ENCODE assay signal across 8 cellular contexts in the genomic region with DNA sequence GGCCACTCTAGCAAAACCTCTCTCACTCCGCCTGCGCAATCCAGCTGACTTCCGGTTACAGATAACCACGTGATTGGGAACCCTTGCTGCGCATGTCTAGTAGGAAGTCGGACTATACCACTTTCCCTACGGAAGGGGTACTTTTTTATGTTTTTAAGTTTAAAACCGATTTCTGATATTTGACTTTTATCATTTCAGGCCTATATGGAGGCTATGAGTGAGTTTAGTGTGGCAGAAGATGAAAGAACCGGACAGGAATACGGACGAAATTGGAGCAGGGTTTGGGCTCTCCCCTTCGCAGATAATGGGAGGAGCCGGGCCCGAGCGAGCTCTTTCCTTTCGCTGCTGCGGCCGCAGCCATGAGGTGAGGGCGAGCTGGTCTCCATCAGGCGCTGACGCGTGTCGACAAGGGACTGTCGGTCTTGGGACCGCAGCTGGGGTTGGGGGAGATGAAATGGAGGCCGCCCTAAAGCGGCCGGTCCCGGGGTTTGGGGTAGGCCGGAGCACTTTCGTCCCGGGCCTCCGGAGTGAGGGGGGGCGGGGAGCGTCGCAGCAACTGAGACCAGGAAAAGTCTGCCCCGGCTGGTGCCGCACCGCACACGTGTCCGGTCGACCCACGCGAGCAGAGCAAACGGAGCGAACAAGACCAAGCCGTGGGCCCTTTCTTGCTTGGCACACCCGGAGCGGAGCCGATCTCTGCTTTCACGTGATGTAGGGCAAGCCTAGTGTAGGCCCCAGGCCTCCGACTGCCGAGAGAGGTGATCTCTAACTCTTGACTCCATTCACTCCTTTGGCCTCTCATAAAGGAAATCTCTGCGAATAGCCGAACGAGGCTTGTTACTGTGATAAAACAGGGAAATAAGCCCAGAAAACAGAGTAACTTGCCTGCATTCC. TPM values are rescaled to one million over a fixed set of nuclear protein-coding genes. Genes with fewer than 3 reads are reported as not detected.
A peak's percentile ranks its signal among the peaks of the same experiment; 100 is the strongest.
DNase-seq lines count a peak whose midpoint lies in the region; ATAC-seq and TF ChIP-seq lines count a peak whose summit lies in the region.

A gene (plus strand): TSS at position 298 of the 894 bp plus-strand sequence. CDS start 62 bp downstream, at position 360.

- peaks cover 56% of the 10 kb centered on the region for H3K36me3 Mint-ChIP-seq in activated T-cell treated with anti-CD3 and anti-CD28 coated beads, Interleukin-2, amount 50 U/mL, for 24 hours (ENCODE audit: low read depth)

- peak within 1 kb of the TSS; percentile 90 for H3K9ac ChIP-seq in KMS-11
- peak within 1 kb of the TSS; percentile 90 for H3K9ac ChIP-seq in mucosa of stomach (ENCODE audit: low read length)

- POLR2A ChIA-PET in Panc1 (lab: Charles Lee) = interaction anchor here (0.6 to 0.8 kb wide), 4 partner anchors 40 to 144 kb away, joined by 3 to 10 read pairs (median 6); no protein-coding TSS in a partner anchor

- H3K9me3 Mint-ChIP-seq in activated T-cell treated with anti-CD3 and anti-CD28 coated beads, Interleukin-2, amount 50 U/mL, for 24 hours = no peaks in the 10 kb centered on the region

- in situ Hi-C loops in Panc1 (cut with HindIII; ENCODE audit: low pct_unique_long_range_greater_than_20kb, low sequenced_read_pairs) = no loop called here

- H3K27me3 ChIP-seq in KMS-11 (ENCODE audit: insufficient read depth, low read depth) (no peaks in the 10 kb centered on the region), Panc1 (ENCODE audit: control insufficient read depth, insufficient read depth, low read length) (no peaks in the 10 kb centered on the region), esophagus (ENCODE audit: control insufficient read depth in 1 of 2, insufficient read depth in 2 of 2, low read length in 2 of 2) (no peaks in the 10 kb centered on the region), mucosa of stomach (ENCODE audit: control insufficient read depth, insufficient read depth, low read length) (no peaks in the 10 kb centered on the region)

- H3K27me3 Mint-ChIP-seq in activated T-cell treated with anti-CD3 and anti-CD28 coated beads, Interleukin-2, amount 50 U/mL, for 24 hours = no peaks in the 10 kb centered on the region

- no peak within 1 kb of the TSS for H3K4me3 ChIP-seq in KMS-11 (IDR thresholded peaks at IDR 0.05; ENCODE audit: insufficient read depth, low read depth, low read length)
- H3K4me3 ChIP-seq in Panc1 (ENCODE audit: low read depth in 2 of 2, low read length in 2 of 2) = peak within 1 kb of the TSS; percentile 78 to 93
- H3K4me3 ChIP-seq in esophagus (ENCODE audit: low read depth in 1 of 2, low read length in 2 of 2) = peak within 1 kb of the TSS; percentile 95 to 97
- peak within 1 kb of the TSS; percentile 36 for H3K4me3 ChIP-seq in mucosa of stomach (ENCODE audit: low read length)

- peak within 1 kb of the TSS; percentile 99 for H3K4me3 Mint-ChIP-seq in activated T-cell treated with anti-CD3 and anti-CD28 coated beads, Interleukin-2, amount 50 U/mL, for 24 hours

- no peaks in the 10 kb centered on the region for H4K20me1 ChIP-seq in KMS-11 (ENCODE audit: insufficient read depth)

- H3K4me1 Mint-ChIP-seq in activated T-cell treated with anti-CD3 and anti-CD28 coated beads, Interleukin-2, amount 50 U/mL, for 24 hours (ENCODE audit: low read depth) = peaks cover 59% of the 10 kb centered on the region

- TF ChIP-seq CTCF in KMS-11 (conservative IDR thresholded peaks at IDR 0.05; ENCODE audit: low read depth, low read length) = no peak
- TF ChIP-seq CTCF in Panc1 (IDR thresholded peaks at IDR 0.05) = no peak

- H2AFZ ChIP-seq in KMS-11 (ENCODE audit: low read depth) = peak within 1 kb of the TSS; percentile 43

- peak within 1 kb of the TSS; percentile 100 for H3K27ac Mint-ChIP-seq in activated T-cell treated with anti-CD3 and anti-CD28 coated beads, Interleukin-2, amount 50 U/mL, for 24 hours

- H3K36me3 ChIP-seq in KMS-11 (ENCODE audit: insufficient read depth) = peaks cover 26% of the 10 kb centered on the region; the same call in 1 of the 2 replicates
- H3K36me3 ChIP-seq in Panc1 (ENCODE audit: control insufficient read depth, insufficient read depth, low read length) = peaks cover 15% of the 10 kb centered on the region; the same call in 1 of the 2 replicates
- H3K36me3 ChIP-seq in esophagus (ENCODE audit: control insufficient read depth in 2 of 2, insufficient read depth in 2 of 2, low read length in 1 of 2) = peaks cover 18 to 27% of the 10 kb centered on the region in 2 donors
- H3K36me3 ChIP-seq in mucosa of stomach (ENCODE audit: control insufficient read depth, insufficient read depth, low read length) = peaks cover 19% of the 10 kb centered on the region

- peaks cover 47% of the 10 kb centered on the region for H3K4me1 ChIP-seq in KMS-11 (ENCODE audit: low read depth, poor library complexity, severe bottlenecking)
- peaks cover 28% of the 10 kb centered on the region for H3K4me1 ChIP-seq in Panc1 (ENCODE audit: control insufficient read depth, insufficient read depth, low read length)
- peaks cover 6 to 10% of the 10 kb centered on the region in 2 donors for H3K4me1 ChIP-seq in esophagus (ENCODE audit: control insufficient read depth in 2 of 2, insufficient read depth in 2 of 2, low read length in 1 of 2)
- H3K4me1 ChIP-seq in mucosa of stomach (ENCODE audit: control insufficient read depth, insufficient read depth, low read length) = peaks cover 18% of the 10 kb centered on the region

- H3K27ac ChIP-seq in KMS-11 = peak within 1 kb of the TSS; percentile 80
- peak within 1 kb of the TSS; percentile 97 for H3K27ac ChIP-seq in Panc1 (ENCODE audit: low read length)
- H3K27ac ChIP-seq in esophagus (ENCODE audit: low read depth in 2 of 2, low read length in 1 of 2) = peak within 1 kb of the TSS; percentile 85 to 93

- peaks cover 34% of the 10 kb centered on the region for H3K79me2 ChIP-seq in KMS-11 (ENCODE audit: insufficient read depth, low read depth)

- intact Hi-C loops in Panc1 (cut with micrococcal nuclease; ENCODE audit: unreplicated experiment) = no loop called here

- no TSS peak for BruUV-seq in Panc1 (replicated peaks; lab: Mats Ljungman, UMichigan)

- CTCF ChIA-PET in Panc1 (lab: Charles Lee) = no interaction called here

- 0% methylated on average over 56 of the region's 56 CpGs for WGBS in esophagus, 2 donors

- peak within 1 kb of the TSS; percentile 74 for H3K4me2 ChIP-seq in KMS-11

- ATAC-seq in GM21619 (IDR thresholded peaks at IDR 0.05; ENCODE audit: unreplicated experiment) = peak; percentile 52
- ATAC-seq in Panc1 = peak; percentile 76

- DNase-seq in DMS114 treated with DMSO at 0.1 percent for 48 hours (lab: John Stamatoyannopoulos, UW; ENCODE audit: unreplicated experiment) (peak; percentile 93), Panc1 (ENCODE audit: low read depth, low spot score) (peak; percentile 59)
- DNase-seq in activated T-cell treated with anti-CD3 and anti-CD28 coated beads, Interleukin-2, amount 50 U/mL, for 24 hours = peak; percentile 88
- peak; percentile 92 for DNase-seq in stimulated activated CD8-positive, alpha-beta memory T cell treated with anti-CD3 and anti-CD28 coated beads, Interleukin-4, amount 100 ng/mL, for 48 hours

- H3K9me3 ChIP-seq in Panc1 (ENCODE audit: control insufficient read depth, insufficient read depth, low read depth, low read length) (no peaks in the 10 kb centered on the region), esophagus (ENCODE audit: control insufficient read depth in 2 of 2, insufficient read depth in 1 of 2, low read depth in 1 of 2, low read length in 1 of 2) (no peaks in the 10 kb centered on the region), mucosa of stomach (ENCODE audit: control insufficient read depth, low read length) (no peaks in the 10 kb centered on the region)

RNA-seq across cellular contexts. Expression of the gene that starts here (rescaled TPM):
- 971 TPM for total RNA-seq in Panc1 (2021; ENCODE audit: unreplicated experiment)
- 994 TPM for polyA plus RNA-seq in Panc1 (2012; ENCODE audit: insufficient read length)
- polyA plus RNA-seq in esophagus = 1,000 to 10,000 TPM; 2,441 to 3,049 TPM
